Comparison of ENCODE assay signal across 11 cellular contexts in the genomic region with DNA sequence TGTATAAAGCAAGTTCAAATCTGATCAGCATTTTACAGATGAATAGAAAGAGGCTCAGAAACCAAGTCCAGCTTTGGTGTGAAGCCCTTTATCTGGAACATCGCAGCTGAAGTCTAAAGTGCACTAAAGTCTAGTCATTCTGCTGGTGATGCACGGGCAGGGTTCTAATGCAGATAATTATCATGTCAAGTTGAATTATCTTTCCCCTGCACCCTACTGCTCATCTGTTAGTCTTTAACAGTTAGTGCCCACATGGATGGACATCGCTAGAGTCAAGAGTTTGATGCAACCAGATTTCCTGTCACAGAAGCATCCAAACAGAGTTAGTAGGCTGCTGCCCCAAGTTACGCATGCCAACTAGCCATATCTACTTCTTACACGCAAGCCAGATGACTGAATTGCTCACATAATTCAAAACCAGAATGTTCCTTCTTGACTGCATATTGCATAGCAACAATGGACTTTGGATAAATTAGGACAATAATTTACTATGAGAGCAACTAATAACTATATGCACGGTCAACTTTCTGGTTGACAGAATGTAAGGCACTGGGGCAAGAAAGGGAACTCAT. TPM values are rescaled to one million over a fixed set of nuclear protein-coding genes. Genes with fewer than 3 reads are reported as not detected.
DNase-seq lines count a peak whose midpoint lies in the region; ATAC-seq and TF ChIP-seq lines count a peak whose summit lies in the region.
"Had no signal": no experiment of that assay in that cellular context is flagged by ENCODE, and none has a peak within 500 bp of the region (broad histone marks: within the 10 kb centered on the region; RNA-seq: fewer than 3 reads in every experiment).

No MANE protein-coding gene starts in this region.

- H2AFZ ChIP-seq in mammary epithelial cell (ENCODE audit: low read depth, low read length), result no peak overlapping the region

- H3K27me3 ChIP-seq in mammary epithelial cell (ENCODE audit: insufficient read depth, low read length) (no peaks in the 10 kb centered on the region), transverse colon (no peaks in the 10 kb centered on the region)
- H3K27me3 ChIP-seq: ovary had no signal

- DNase-seq in MCF 10A (ENCODE audit: unreplicated experiment) (no peak), mammary epithelial cell (no peak), immature natural killer cell (no peak), transverse colon (no peak), SW480 (ENCODE audit: low spot score) (no peak), KG1 (lab: John Stamatoyannopoulos, UW) (no peak)
- no peak for DNase-seq in stimulated activated naive B cell treated with anti-CD40 and anti-IgM and Interleukin-4, amounts not matched to agents 10 μg/mL and 1 μg/mL and 100 μg/mL, for 72 hours
- DNase-seq: NCI-H1417 treated with DMSO at 0.1 percent for 48 hours had no signal

- TF ChIP-seq CTCF in MCF 10A (IDR thresholded peaks at IDR 0.05; ENCODE audit: unreplicated experiment), result no peak
- TF ChIP-seq CTCF in mammary epithelial cell (conservative IDR thresholded peaks at IDR 0.05 in 1 of 2, IDR thresholded peaks at IDR 0.05 in 1 of 2; ENCODE audit: extremely low read depth in 1 of 2, insufficient read depth in 1 of 2, low read depth in 1 of 2, low read length in 2 of 2), result no peak
- no peak for TF ChIP-seq CTCF in VCaP (conservative IDR thresholded peaks at IDR 0.05)
- TF ChIP-seq CTCF in transverse colon (IDR thresholded peaks at IDR 0.05), result no peak

- H3K9me3 Mint-ChIP-seq in MCF 10A (ENCODE audit: unreplicated experiment) (no peaks in the 10 kb centered on the region), immature natural killer cell (no peaks in the 10 kb centered on the region)
- H3K9me3 Mint-ChIP-seq in stimulated activated naive B cell treated with anti-CD40 and anti-IgM and Interleukin-4, amounts not matched to agents 10 μg/mL and 1 μg/mL and 100 μg/mL, for 72 hours, result no peaks in the 10 kb centered on the region

- peaks cover 35% of the 10 kb centered on the region for H3K79me2 ChIP-seq in mammary epithelial cell (ENCODE audit: insufficient read depth, low read length)

- dilution Hi-C loops in mammary epithelial cell (cut with HindIII; ENCODE audit: low sequenced_read_pairs), result no loop called here

- H3K4me3 Mint-ChIP-seq in MCF 10A (ENCODE audit: unreplicated experiment) (peak overlapping the region; percentile 64), immature natural killer cell (peak overlapping the region; percentile 52 to 73 (median 64))
- peak overlapping the region in 1 of 2 donors; percentile 21 for H3K4me3 Mint-ChIP-seq in stimulated activated naive B cell treated with anti-CD40 and anti-IgM and Interleukin-4, amounts not matched to agents 10 μg/mL and 1 μg/mL and 100 μg/mL, for 72 hours

- BruUV-seq in MCF 10A (replicated peaks; lab: Mats Ljungman, UMichigan) (no TSS peak), mammary epithelial cell (replicated peaks; lab: Mats Ljungman, UMichigan) (no TSS peak)

- H3K27me3 Mint-ChIP-seq in MCF 10A (ENCODE audit: insufficient read depth, unreplicated experiment), result no peaks in the 10 kb centered on the region
- peaks cover 7 to 10% (median 10%) of the 10 kb centered on the region in 3 donors for H3K27me3 Mint-ChIP-seq in immature natural killer cell (ENCODE audit: low read depth in 3 of 3)
- no peaks in the 10 kb centered on the region for H3K27me3 Mint-ChIP-seq in stimulated activated naive B cell treated with anti-CD40 and anti-IgM and Interleukin-4, amounts not matched to agents 10 μg/mL and 1 μg/mL and 100 μg/mL, for 72 hours

- H3K36me3 ChIP-seq in mammary epithelial cell (ENCODE audit: insufficient read depth, low read length) (peaks cover 3% of the 10 kb centered on the region), transverse colon (peaks cover 0 to under 1% (median 0%) of the 10 kb centered on the region in 4 donors)
- H3K36me3 ChIP-seq: ovary had no signal

- H3K9me3 ChIP-seq in mammary epithelial cell (replicated peaks; ENCODE audit: insufficient read depth, low read length) (no peaks in the 10 kb centered on the region), transverse colon (no peaks in the 10 kb centered on the region)
- H3K9me3 ChIP-seq: ovary had no signal

- no peak overlapping the region for H3K4me2 ChIP-seq in mammary epithelial cell (ENCODE audit: insufficient read depth, low read depth, low read length)

- CTCF ChIA-PET in MCF 10A (lab: Yijun Ruan, JAX), result interaction anchor here (0.6 to 1.7 kb wide), 10 partner anchors 9 to 309 kb away, joined by 3 to 4 read pairs (median 3); a partner anchor contains a TSS
- CTCF ChIA-PET in mammary epithelial cell (lab: Charles Lee; ENCODE audit: low non-redundant PET), result interaction anchor here (0.6 kb wide), 1 partner anchor 108 kb away, joined by 5 read pairs; no protein-coding TSS in a partner anchor

- in situ Hi-C loops in mammary epithelial cell (cut with MboI; ENCODE audit: low sequenced_read_pairs in 2 of 2), result loop anchor here (25.0 kb wide), 3 partner anchors 143 to 293 kb away; a partner anchor contains a TSS
- in situ Hi-C loops in transverse colon (cut with MboI; ENCODE audit: low pct_ligation_motif_present in 1 of 4, low pct_unique_long_range_greater_than_20kb in 1 of 4, low sequenced_read_pairs in 3 of 4), result loop anchor here in 3 of 4 donors (10.0 to 25.0 kb wide), 6 partner anchors 109 to 468 kb away; a partner anchor contains a TSS

- H3K36me3 Mint-ChIP-seq in MCF 10A (ENCODE audit: insufficient read depth, unreplicated experiment) (no peaks in the 10 kb centered on the region), immature natural killer cell (no peaks in the 10 kb centered on the region)
- H3K36me3 Mint-ChIP-seq in stimulated activated naive B cell treated with anti-CD40 and anti-IgM and Interleukin-4, amounts not matched to agents 10 μg/mL and 1 μg/mL and 100 μg/mL, for 72 hours, result peaks cover 5 to 12% of the 10 kb centered on the region in 2 donors

- no peak for TF ChIP-seq POLR2A in transverse colon (IDR thresholded peaks at IDR 0.05)

- POLR2A ChIA-PET in MCF 10A (lab: Yijun Ruan, JAX), result interaction anchor here (0.8 to 7.1 kb wide), 13 partner anchors 9 to 311 kb away, joined by 3 to 80 read pairs (median 4); a partner anchor contains a TSS

- no peaks in the 10 kb centered on the region for H4K20me1 ChIP-seq in mammary epithelial cell (ENCODE audit: insufficient read depth, low read length)

- peaks cover 16% of the 10 kb centered on the region for H3K4me1 Mint-ChIP-seq in MCF 10A (ENCODE audit: insufficient read depth, unreplicated experiment)
- H3K4me1 Mint-ChIP-seq in immature natural killer cell, result peaks cover 37 to 49% of the 10 kb centered on the region in 2 donors
- peaks cover 14 to 37% of the 10 kb centered on the region in 2 donors for H3K4me1 Mint-ChIP-seq in stimulated activated naive B cell treated with anti-CD40 and anti-IgM and Interleukin-4, amounts not matched to agents 10 μg/mL and 1 μg/mL and 100 μg/mL, for 72 hours

- H3K4me3 ChIP-seq in mammary epithelial cell (replicated peaks in 1 of 3; ENCODE audit: insufficient read depth in 1 of 3, low read depth in 2 of 3, low read length in 3 of 3) (no peak overlapping the region), transverse colon (peak overlapping the region in 2 of 4 donors; percentile 22 to 35)
- H3K4me3 ChIP-seq: ovary had no signal

- H3K27ac Mint-ChIP-seq in MCF 10A (ENCODE audit: low read depth, unreplicated experiment) (no peak overlapping the region), immature natural killer cell (peak overlapping the region in 1 of 6 donors; percentile 40)
- H3K27ac Mint-ChIP-seq in stimulated activated naive B cell treated with anti-CD40 and anti-IgM and Interleukin-4, amounts not matched to agents 10 μg/mL and 1 μg/mL and 100 μg/mL, for 72 hours, result no peak overlapping the region

- intact Hi-C loops in MCF 10A (cut with micrococcal nuclease), result loop anchor here (5.0 kb wide), 1 partner anchor 107 kb away; a partner anchor contains a TSS
- intact Hi-C loops in mammary epithelial cell (cut with micrococcal nuclease), result loop anchor here (5.0 to 10.0 kb wide), 3 partner anchors 58 to 308 kb away; a partner anchor contains a TSS
- intact Hi-C loops in transverse colon (cut with DNase I; ENCODE audit: low total_unique reads), result no loop called here

- no peak overlapping the region for H3K9ac ChIP-seq in mammary epithelial cell (ENCODE audit: insufficient read depth, low read length)

- no peak overlapping the region for H3K27ac ChIP-seq in mammary epithelial cell (ENCODE audit: insufficient read depth, low read depth, low read length)
- H3K27ac ChIP-seq in VCaP, result peak overlapping the region; percentile 56; the same call in 1 of the 2 replicates
- H3K27ac ChIP-seq in transverse colon, result peak overlapping the region in 3 of 4 donors; percentile 14 to 65 (median 40)
- H3K27ac ChIP-seq: ovary had no signal

- WGBS in mammary epithelial cell (ENCODE audit: low coverage, missing lambda C conversion rate), result 92% methylated on average over 6 of the region's 6 CpGs
- WGBS in transverse colon (ENCODE audit: low coverage in 1 of 2), 2 donors, result 78 to 79% methylated on average over 5 to 6 of the region's 6 CpGs

- no peak for TF ChIP-seq EP300 in transverse colon (IDR thresholded peaks at IDR 0.05; ENCODE audit: low read depth)

- H3K4me1 ChIP-seq in mammary epithelial cell (ENCODE audit: insufficient read depth, low read length) (peaks cover 25% of the 10 kb centered on the region), transverse colon (peaks cover 19 to 40% (median 25%) of the 10 kb centered on the region in 4 donors)

- ATAC-seq in stimulated activated naive B cell treated with anti-CD40 and anti-IgM and Interleukin-4, amounts not matched to agents 10 μg/mL and 1 μg/mL and 100 μg/mL, for 72 hours (replicated peaks), result no peak

RNA-seq across cellular contexts. Expression of a gene that starts 1.6 kb away (rescaled TPM):
- 151 and 164 TPM in 2 replicates for total RNA-seq in MCF 10A (2022)
- 100 to 1,000 TPM in 1 of 2 donors, 10 to 100 TPM in 1; 69.7 to 135 TPM for total RNA-seq in mammary epithelial cell
- 170 TPM for polyA plus RNA-seq in mammary epithelial cell
- polyA minus RNA-seq in mammary epithelial cell, result 36.0 TPM
- polyA plus RNA-seq in immature natural killer cell, result 100 to 1,000 TPM; 174 to 205 (median 183) TPM
- total RNA-seq in transverse colon, result 10 to 100 TPM; 14.3 to 70.3 (median 63.1) TPM

RNA-seq across cellular contexts. Expression of a gene that starts 17.8 kb away (rescaled TPM):
- total RNA-seq in MCF 10A (2022), result 3.4 and 4.6 TPM in 2 replicates
- 10 to 100 TPM in 1 of 2 donors, 1 to 10 TPM in 1; 3.7 to 11.8 TPM for total RNA-seq in mammary epithelial cell
- 3.9 TPM for polyA plus RNA-seq in mammary epithelial cell
- polyA minus RNA-seq in mammary epithelial cell, result 12.2 TPM
- 1 to 10 TPM in 1 of 3 donors, under 1 TPM in 1, not detected in 1; 0.49 to 1.1 TPM for polyA plus RNA-seq in immature natural killer cell
- 10 to 100 TPM in 1 of 4 donors, 1 to 10 TPM in 3; 4.2 to 16.5 (median 6.8) TPM for total RNA-seq in transverse colon

RNA-seq across cellular contexts. Expression of a gene that starts 56.8 kb away (rescaled TPM):
- total RNA-seq in MCF 10A (2022), result not detected in 2 replicates
- under 1 TPM; 0.17 to 0.26 TPM for total RNA-seq in mammary epithelial cell
- 0.14 TPM for polyA plus RNA-seq in mammary epithelial cell
- not detected for polyA minus RNA-seq in mammary epithelial cell
- polyA plus RNA-seq in immature natural killer cell, result not detected
- 1 to 10 TPM in 1 of 4 donors, under 1 TPM in 2, not detected in 1; 0.27 to 4.6 (median 0.64) TPM for total RNA-seq in transverse colon
- total RNA-seq: dermis blood vessel endothelial cell had no signal
